Comparison of ENCODE assay signal across 25 cellular contexts in the genomic region with DNA sequence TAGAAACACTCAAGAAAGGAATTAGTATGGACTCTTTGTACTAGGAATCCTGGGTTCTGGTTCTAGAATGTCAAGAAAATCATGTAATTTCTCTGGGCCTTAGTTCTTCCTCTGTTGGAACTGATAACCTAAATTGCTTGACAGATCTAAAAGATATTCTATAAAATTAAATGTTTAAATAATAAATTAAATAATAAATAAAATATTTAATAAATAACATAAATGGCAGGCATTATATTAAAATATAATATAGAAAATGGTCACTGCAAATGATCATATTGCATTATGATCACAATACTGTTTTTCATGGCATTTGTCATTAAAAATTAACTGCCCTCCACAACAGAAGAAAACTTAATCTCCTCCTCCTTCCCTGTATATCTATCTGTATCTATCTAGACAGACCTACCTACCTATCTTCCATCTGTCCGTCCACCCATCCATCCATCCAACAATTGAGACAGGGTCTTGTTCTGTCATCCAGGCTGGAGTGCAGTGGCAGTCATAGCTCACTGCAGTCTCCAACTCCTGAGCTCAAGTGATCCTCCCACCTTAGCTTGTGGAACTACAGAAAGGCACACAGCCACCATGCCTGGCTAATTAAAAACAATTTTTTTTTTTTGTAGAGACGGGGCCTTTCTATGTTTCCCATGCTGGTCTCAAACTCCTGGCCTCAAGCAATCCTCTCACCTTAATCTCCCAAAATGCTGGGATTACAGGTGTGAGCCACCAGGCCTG. TPM values are rescaled to one million over a fixed set of nuclear protein-coding genes. Genes with fewer than 3 reads are reported as not detected.
DNase-seq lines count a peak whose midpoint lies in the region; ATAC-seq, FAIRE-seq and TF ChIP-seq lines count a peak whose summit lies in the region.
"Had no signal": no experiment of that assay in that cellular context is flagged by ENCODE, and none has a peak within 500 bp of the region (broad histone marks: within the 10 kb centered on the region; RNA-seq: fewer than 3 reads in every experiment).

No MANE protein-coding gene starts in this region.

- H4K20me1 ChIP-seq in HepG2 (ENCODE audit: insufficient read depth, low read length) = 0 out of 2 replicates have a peak, but pooled peaks cover 2% of the 10 kb centered on the region
- peaks cover 71% of the 10 kb centered on the region for H4K20me1 ChIP-seq in GM23338 (replicated peaks; ENCODE audit: insufficient read depth)

- no peaks in the 10 kb centered on the region for H3K9me2 ChIP-seq in GM23338 (ENCODE audit: insufficient read depth)

- H3K23ac ChIP-seq in trophoblast cell (ENCODE audit: low read length) = no peak overlapping the region

- no peak overlapping the region for H4K8ac ChIP-seq in trophoblast cell (ENCODE audit: low read depth, low read length)

- peaks cover 2% of the 10 kb centered on the region; the same call in 2 of the 3 replicates for H3K4me1 Mint-ChIP-seq in GM23338
- H3K4me1 Mint-ChIP-seq in activated T-helper 2 cell treated with anti-CD3 and anti-CD28 coated beads, Interferon-gamma antibody, Interleukin-2, Interleukin-4, amounts not matched to agents 10 μg/mL and 5 μg/mL and 100 μg/mL, durations not matched to agents 14 hours and 24 hours and 36 hours (ENCODE audit: low read depth) = peaks cover 31% of the 10 kb centered on the region

- intact Hi-C loops in HepG2 (cut with micrococcal nuclease; ENCODE audit: unreplicated experiment) (no loop called here), right lobe of liver (cut with DNase I) (no loop called here)
- intact Hi-C loops in activated T-helper 2 cell treated with anti-CD3 and anti-CD28 coated beads, Interferon-gamma antibody, Interleukin-2, Interleukin-4, amounts not matched to agents 10 μg/mL and 5 μg/mL and 100 μg/mL, durations not matched to agents 14 hours and 24 hours and 36 hours (cut with micrococcal nuclease) = no loop called here

- 89% methylated on average over 2 of the region's 2 CpGs for WGBS in HepG2 (ENCODE audit: low lambda C conversion rate)
- WGBS in right lobe of liver (ENCODE audit: insufficient coverage, low coverage, low lambda C conversion rate, missing lambda C conversion rate) = 96% methylated on average over 2 of the region's 2 CpGs
- no CpG with 5 or more reads among the region's 2 CpGs for WGBS in trophoblast cell (ENCODE audit: extremely low coverage, insufficient coverage, insufficient read length)

- no peaks in the 10 kb centered on the region for H3K27me3 ChIP-seq in HepG2 (ENCODE audit: control insufficient read depth in 1 of 2, insufficient read depth in 2 of 2, low read length in 2 of 2)
- no peaks in the 10 kb centered on the region for H3K27me3 ChIP-seq in right lobe of liver
- no peaks in the 10 kb centered on the region for H3K27me3 ChIP-seq in GM23338 (ENCODE audit: insufficient read depth)
- no peaks in the 10 kb centered on the region for H3K27me3 ChIP-seq in trophoblast cell (ENCODE audit: insufficient read depth, low read length)
- H3K27me3 ChIP-seq: adrenal gland, gastroesophageal sphincter, hepatocyte, transverse colon had no signal

- DNase-seq in HepG2 (ENCODE audit: low spot score) (no peak), right lobe of liver (no peak), GM23338 (ENCODE audit: low spot score) (no peak), trophoblast cell (no peak), CD1c-positive myeloid dendritic cell (ENCODE audit: extremely low spot score) (no peak), coronary artery (ENCODE audit: low spot score) (no peak)
- no peak for DNase-seq in activated T-helper 2 cell treated with anti-CD3 and anti-CD28 coated beads, Interferon-gamma antibody, Interleukin-2, Interleukin-4, amounts not matched to agents 10 μg/mL and 5 μg/mL and 100 μg/mL, durations not matched to agents 14 hours and 24 hours and 36 hours (ENCODE audit: low spot score)
- DNase-seq: activated CD4-positive, alpha-beta T cell treated with anti-CD3 and anti-CD28 coated beads for 48 hours; activated T-cell treated with anti-CD3 and anti-CD28 coated beads, Interleukin-2, amount 50 U/mL, for 48 hours; CD4-positive, CD25-positive, alpha-beta regulatory T cell; KBM-7; lower lobe of right lung; NCI-H1092; NCI-H187; NCI-H446 treated with DMSO at 0.1 percent for 48 hours; nephron progenitor cell; NK-92 treated with Interleukin-12 subunit alpha and Interleukin-12 subunit beta, amount 100 ng/mL, for 24 hours; Right ventricle myocardium superior; stimulated activated CD4-positive, alpha-beta T cell treated with anti-CD3 and anti-CD28 coated beads, Interleukin-4, amount 100 ng/mL, for 24 hours; transverse colon had no signal

- no peak for TF ChIP-seq POLR2A in HepG2 (IDR thresholded peaks at IDR 0.05; ENCODE audit: insufficient read depth in 1 of 2, low read depth in 2 of 2, low read length in 2 of 2)
- TF ChIP-seq POLR2A in right lobe of liver (IDR thresholded peaks at IDR 0.05) = no peak

- POLR2A ChIA-PET in HepG2 (lab: Yijun Ruan, JAX) = no interaction called here

- FAIRE-seq in HepG2 (lab: Jason Lieb, UNC) = no peak
- FAIRE-seq: GM18507, GM19239 had no signal

- no peak overlapping the region for H3K27ac Mint-ChIP-seq in GM23338
- peak overlapping the region; percentile 44 for H3K27ac Mint-ChIP-seq in activated T-helper 2 cell treated with anti-CD3 and anti-CD28 coated beads, Interferon-gamma antibody, Interleukin-2, Interleukin-4, amounts not matched to agents 10 μg/mL and 5 μg/mL and 100 μg/mL, durations not matched to agents 14 hours and 24 hours and 36 hours
- H3K27ac Mint-ChIP-seq: nephron progenitor cell had no signal

- H3K79me1 ChIP-seq in trophoblast cell (ENCODE audit: low read length) = no peaks in the 10 kb centered on the region

- no peak overlapping the region for H3K14ac ChIP-seq in trophoblast cell (ENCODE audit: low read length)

- no peaks in the 10 kb centered on the region for H3K9me3 Mint-ChIP-seq in GM23338
- no peaks in the 10 kb centered on the region for H3K9me3 Mint-ChIP-seq in activated T-helper 2 cell treated with anti-CD3 and anti-CD28 coated beads, Interferon-gamma antibody, Interleukin-2, Interleukin-4, amounts not matched to agents 10 μg/mL and 5 μg/mL and 100 μg/mL, durations not matched to agents 14 hours and 24 hours and 36 hours
- H3K9me3 Mint-ChIP-seq: CD4-positive, CD25-positive, alpha-beta regulatory T cell had no signal

- peaks cover 44% of the 10 kb centered on the region for H3K79me2 ChIP-seq in HepG2 (ENCODE audit: insufficient read depth, low read length)
- H3K79me2 ChIP-seq in GM23338 (replicated peaks; ENCODE audit: insufficient read depth) = peaks cover 100% of the 10 kb centered on the region
- peaks cover 6% of the 10 kb centered on the region for H3K79me2 ChIP-seq in trophoblast cell (ENCODE audit: control insufficient read depth, insufficient read depth, low read length, poor library complexity)

- ATAC-seq in HepG2 = peak; percentile 36; the same call in 1 of the 3 replicates
- no peak for ATAC-seq in right lobe of liver
- ATAC-seq in GM23338 = no peak
- ATAC-seq: gastroesophageal sphincter, lower lobe of right lung had no signal

- H3K4me1 ChIP-seq in HepG2 (ENCODE audit: insufficient read depth, low read length) (peaks cover 20% of the 10 kb centered on the region), right lobe of liver (peaks cover 0 to 37% (median 4%) of the 10 kb centered on the region in 4 donors), GM23338 (ENCODE audit: insufficient read depth) (no peaks in the 10 kb centered on the region; the same call in 1 of the 2 replicates), trophoblast cell (ENCODE audit: control insufficient read depth in 1 of 2, insufficient read depth in 2 of 2, low read length in 2 of 2) (no peaks in the 10 kb centered on the region)

- H3K4ac ChIP-seq in trophoblast cell (ENCODE audit: low read depth, low read length) = peak overlapping the region; percentile 57

- no peak overlapping the region for H3K9ac ChIP-seq in HepG2 (ENCODE audit: insufficient read depth, low read depth, low read length)
- no peak overlapping the region for H3K9ac ChIP-seq in trophoblast cell (ENCODE audit: low read length)

- no peak overlapping the region for H2AK5ac ChIP-seq in trophoblast cell (ENCODE audit: low read length)

- TF ChIP-seq CTCF in HepG2 (CRISPR knock-in tag; IDR thresholded peaks at IDR 0.05) (no peak), right lobe of liver (IDR thresholded peaks at IDR 0.05) (no peak), GM23338 (conservative IDR thresholded peaks at IDR 0.05; ENCODE audit: low read depth in 2 of 2) (no peak), coronary artery (IDR thresholded peaks at IDR 0.05) (no peak)

- BruUV-seq in HepG2 (replicated peaks; lab: Mats Ljungman, UMichigan) = no TSS peak

- TF ChIP-seq EP300 in HepG2 (IDR thresholded peaks at IDR 0.05; ENCODE audit: low read depth in 2 of 2, low read length in 2 of 2) = no peak
- no peak for TF ChIP-seq EP300 in HepG2 (CRISPR knock-in tag; IDR thresholded peaks at IDR 0.05; ENCODE audit: borderline replicate concordance)

- TF ChIP-seq RAD21 in HepG2 (CRISPR knock-in tag; IDR thresholded peaks at IDR 0.05) = no peak

- H2BK12ac ChIP-seq in trophoblast cell (ENCODE audit: low read length) = no peak overlapping the region

- H3K4me3 ChIP-seq in HepG2 (replicated peaks in 1 of 3; ENCODE audit: insufficient read depth in 1 of 3, low read depth in 2 of 3, low read length in 3 of 3) (no peak overlapping the region), right lobe of liver (no peak overlapping the region), GM23338 (no peak overlapping the region), trophoblast cell (ENCODE audit: low read depth, low read length) (no peak overlapping the region), coronary artery (no peak overlapping the region)
- H3K4me3 ChIP-seq: adrenal gland, gastroesophageal sphincter, hepatocyte, lower lobe of right lung, transverse colon had no signal

- H3F3A ChIP-seq in GM23338 (replicated peaks; ENCODE audit: low read depth) = no peaks in the 10 kb centered on the region

- no peak overlapping the region for H3K27ac ChIP-seq in HepG2 (ENCODE audit: extremely low read length, insufficient read depth, low read length)
- H3K27ac ChIP-seq in right lobe of liver = no peak overlapping the region
- H3K27ac ChIP-seq in GM23338 (ENCODE audit: low read depth) = peak overlapping the region; percentile 3; the same call in 1 of the 2 replicates
- H3K27ac ChIP-seq in trophoblast cell (ENCODE audit: low read depth, low read length) = no peak overlapping the region
- no peak overlapping the region for H3K27ac ChIP-seq in coronary artery
- H3K27ac ChIP-seq: gastroesophageal sphincter, hepatocyte, lower lobe of right lung, transverse colon had no signal

- H3K9me3 ChIP-seq in HepG2 (ENCODE audit: low read length) = no peaks in the 10 kb centered on the region
- no peaks in the 10 kb centered on the region for H3K9me3 ChIP-seq in right lobe of liver
- no peaks in the 10 kb centered on the region for H3K9me3 ChIP-seq in trophoblast cell (ENCODE audit: insufficient read depth, low read depth, low read length)
- H3K9me3 ChIP-seq: adrenal gland, gastroesophageal sphincter, lower lobe of right lung, transverse colon had no signal

- CTCF ChIA-PET in HepG2 (lab: Yijun Ruan, JAX; ENCODE audit: low intra/inter-chr PET ratio, low total read pairs) = no interaction called here

- in situ Hi-C loops in HepG2 (cut with HindIII; ENCODE audit: extremely low pct_ligation_motif_present, low pct_unique_long_range_greater_than_20kb) = no loop called here

- no peak overlapping the region for H2BK5ac ChIP-seq in trophoblast cell (ENCODE audit: low read depth, low read length, poor library complexity)

- peaks cover 52% of the 10 kb centered on the region for H3K36me3 Mint-ChIP-seq in GM23338 (ENCODE audit: low read depth)
- peaks cover 54% of the 10 kb centered on the region for H3K36me3 Mint-ChIP-seq in activated T-helper 2 cell treated with anti-CD3 and anti-CD28 coated beads, Interferon-gamma antibody, Interleukin-2, Interleukin-4, amounts not matched to agents 10 μg/mL and 5 μg/mL and 100 μg/mL, durations not matched to agents 14 hours and 24 hours and 36 hours (ENCODE audit: low read depth)
- H3K36me3 Mint-ChIP-seq: CD4-positive, CD25-positive, alpha-beta regulatory T cell had no signal

- H4K12ac ChIP-seq in trophoblast cell (ENCODE audit: low read depth, low read length) = no peak overlapping the region

- H3K4me2 ChIP-seq in HepG2 (ENCODE audit: low read depth, low read length) = no peak overlapping the region
- no peak overlapping the region for H3K4me2 ChIP-seq in GM23338
- no peak overlapping the region for H3K4me2 ChIP-seq in trophoblast cell (ENCODE audit: low read length)
- H3K4me2 ChIP-seq: hepatocyte had no signal

- no peak overlapping the region for H3K18ac ChIP-seq in trophoblast cell (ENCODE audit: low read length)

- H3K4me3 Mint-ChIP-seq in GM23338 = no peak overlapping the region
- H3K4me3 Mint-ChIP-seq in activated T-helper 2 cell treated with anti-CD3 and anti-CD28 coated beads, Interferon-gamma antibody, Interleukin-2, Interleukin-4, amounts not matched to agents 10 μg/mL and 5 μg/mL and 100 μg/mL, durations not matched to agents 14 hours and 24 hours and 36 hours (ENCODE audit: low read depth) = no peak overlapping the region
- H3K4me3 Mint-ChIP-seq: CD4-positive, CD25-positive, alpha-beta regulatory T cell; nephron progenitor cell had no signal

- H4K91ac ChIP-seq in trophoblast cell (ENCODE audit: low read depth, low read length) = no peak overlapping the region

- H2AFZ ChIP-seq in HepG2 (ENCODE audit: low read length) (no peak overlapping the region), GM23338 (no peak overlapping the region), trophoblast cell (ENCODE audit: insufficient read depth, low read length, poor library complexity) (no peak overlapping the region)
- H2AFZ ChIP-seq: hepatocyte had no signal

- no peak overlapping the region for H2BK120ac ChIP-seq in trophoblast cell (ENCODE audit: insufficient read depth, low read length, poor library complexity)

- H3K27me3 Mint-ChIP-seq in GM23338 (ENCODE audit: insufficient read depth, low read depth, poor library complexity) = peaks cover 4% of the 10 kb centered on the region
- H3K27me3 Mint-ChIP-seq in activated T-helper 2 cell treated with anti-CD3 and anti-CD28 coated beads, Interferon-gamma antibody, Interleukin-2, Interleukin-4, amounts not matched to agents 10 μg/mL and 5 μg/mL and 100 μg/mL, durations not matched to agents 14 hours and 24 hours and 36 hours (ENCODE audit: low read depth) = no peaks in the 10 kb centered on the region
- H3K27me3 Mint-ChIP-seq: CD4-positive, CD25-positive, alpha-beta regulatory T cell had no signal

- H3K36me3 ChIP-seq in HepG2 (replicated peaks in 1 of 2; ENCODE audit: control insufficient read depth in 1 of 2, insufficient read depth in 2 of 2, low read length in 2 of 2) (peaks cover 0 to 11% of the 10 kb centered on the region in 2 experiments; a peak in 2 of 5 replicates), right lobe of liver (no peaks in the 10 kb centered on the region), GM23338 (ENCODE audit: insufficient read depth) (no peaks in the 10 kb centered on the region), trophoblast cell (ENCODE audit: control insufficient read depth in 1 of 2, insufficient read depth in 2 of 2, low read length in 2 of 2) (peaks cover 4 to 16% of the 10 kb centered on the region in 2 experiments)

RNA-seq across cellular contexts. Expression of a gene that starts 16.4 kb away (rescaled TPM):
- total RNA-seq in HepG2 (2016; rRNA removed; fragmentation: Illumina TruSeq; extraction: Trizol) (117 and 194 TPM in 2 replicates), right lobe of liver (10 to 100 TPM; 32.8 to 91.1 (median 68.6) TPM)
- 10.3 and 15.8 TPM in 2 replicates for total RNA-seq in HepG2 (2016; cell fraction: cytosol; rRNA removed; fragmentation: Illumina TruSeq; extraction: Trizol; ENCODE audit: low read depth)
- 125 and 160 TPM in 2 replicates for total RNA-seq in HepG2 (2016; cell fraction: insoluble cytoplasmic fraction; rRNA removed; fragmentation: Illumina TruSeq; extraction: Trizol)
- total RNA-seq in HepG2 (2016; cell fraction: membrane; rRNA removed; fragmentation: Illumina TruSeq; extraction: Trizol) = 40.1 and 45.8 TPM in 2 replicates
- total RNA-seq in HepG2 (2016; cell fraction: nucleus; rRNA removed; fragmentation: Illumina TruSeq; extraction: Trizol) = 67.8 and 73.8 TPM in 2 replicates
- polyA plus RNA-seq in HepG2 (2011; rRNA removed) (25.1 and 35.5 TPM in 2 replicates), GM23338 (2016; fragmentation: Nextera tagmentation; extraction: Ambion mirVana) (239 and 255 TPM in 2 replicates)
- polyA plus RNA-seq in HepG2 (2011; cell fraction: cytosol; rRNA removed) = 14.2 and 24.0 TPM in 2 replicates
- polyA plus RNA-seq in HepG2 (2011; cell fraction: nucleus; rRNA removed) = 8.7 and 10.8 TPM in 2 replicates
- polyA plus RNA-seq in HepG2 (2012) = 32.7 and 70.0 TPM in 2 replicates
- polyA plus RNA-seq in HepG2 (2016; cell fraction: cytosol; fragmentation: Illumina TruSeq; extraction: Trizol; ENCODE audit: low read depth) = 15.9 and 27.1 TPM in 2 replicates
- 186 and 191 TPM in 2 replicates for polyA plus RNA-seq in HepG2 (2016; cell fraction: insoluble cytoplasmic fraction; fragmentation: Illumina TruSeq; extraction: Trizol; ENCODE audit: low read depth)
- polyA plus RNA-seq in HepG2 (2016; cell fraction: membrane; fragmentation: Illumina TruSeq; extraction: Trizol; ENCODE audit: low read depth) = 54.3 and 56.5 TPM in 2 replicates
- 84.6 and 113 TPM in 2 replicates for polyA plus RNA-seq in HepG2 (2016; cell fraction: nucleus; fragmentation: Illumina TruSeq; extraction: Trizol; ENCODE audit: insufficient read depth, low read depth)
- 54.5 and 133 TPM in 2 replicates for polyA minus RNA-seq in HepG2 (2011; rRNA and poly(A)+ RNA removed; ENCODE audit: low replicate concordance)
- polyA minus RNA-seq in HepG2 (2011; cell fraction: cytosol; rRNA and poly(A)+ RNA removed) = 45.1 and 46.0 TPM in 2 replicates
- 41.1 and 52.6 TPM in 2 replicates for polyA minus RNA-seq in HepG2 (2011; cell fraction: nucleus; rRNA and poly(A)+ RNA removed)
- 296 and 307 TPM in 2 replicates for total RNA-seq in GM23338 (2014; rRNA removed; shearing (Covaris generic))
- 176 and 180 TPM in 2 replicates for total RNA-seq in activated T-helper 2 cell treated with anti-CD3 and anti-CD28 coated beads, Interferon-gamma antibody, Interleukin-2, Interleukin-4, amounts not matched to agents 10 μg/mL and 5 μg/mL and 100 μg/mL, durations not matched to agents 14 hours and 24 hours and 36 hours
- 151 and 162 TPM in 2 replicates for polyA plus RNA-seq in trophoblast cell (2013)

RNA-seq across cellular contexts. Expression of a gene that starts 41.7 kb away (rescaled TPM):
- total RNA-seq in HepG2 (2016; rRNA removed; fragmentation: Illumina TruSeq; extraction: Trizol) = 10.1 and 13.1 TPM in 2 replicates
- total RNA-seq in HepG2 (2016; cell fraction: cytosol; rRNA removed; fragmentation: Illumina TruSeq; extraction: Trizol; ENCODE audit: low read depth) = 2.2 and 3.1 TPM in 2 replicates
- total RNA-seq in HepG2 (2016; cell fraction: insoluble cytoplasmic fraction; rRNA removed; fragmentation: Illumina TruSeq; extraction: Trizol) = 10.3 and 12.9 TPM in 2 replicates
- total RNA-seq in HepG2 (2016; cell fraction: membrane; rRNA removed; fragmentation: Illumina TruSeq; extraction: Trizol) = 5.6 and 7.8 TPM in 2 replicates
- total RNA-seq in HepG2 (2016; cell fraction: nucleus; rRNA removed; fragmentation: Illumina TruSeq; extraction: Trizol) = 4.6 and 6.6 TPM in 2 replicates
- 8.7 and 10.0 TPM in 2 replicates for polyA plus RNA-seq in HepG2 (2011; rRNA removed)
- polyA plus RNA-seq in HepG2 (2011; cell fraction: cytosol; rRNA removed) = 6.9 and 9.3 TPM in 2 replicates
- 4.6 and 5.0 TPM in 2 replicates for polyA plus RNA-seq in HepG2 (2011; cell fraction: nucleus; rRNA removed)
- polyA plus RNA-seq in HepG2 (2012) = 8.7 TPM in 2 replicates
- polyA plus RNA-seq in HepG2 (2016; cell fraction: cytosol; fragmentation: Illumina TruSeq; extraction: Trizol; ENCODE audit: low read depth) = 1.3 and 1.8 TPM in 2 replicates
- polyA plus RNA-seq in HepG2 (2016; cell fraction: insoluble cytoplasmic fraction; fragmentation: Illumina TruSeq; extraction: Trizol; ENCODE audit: low read depth) = 13.6 and 13.7 TPM in 2 replicates
- 4.8 TPM in 2 replicates for polyA plus RNA-seq in HepG2 (2016; cell fraction: membrane; fragmentation: Illumina TruSeq; extraction: Trizol; ENCODE audit: low read depth)
- polyA plus RNA-seq in HepG2 (2016; cell fraction: nucleus; fragmentation: Illumina TruSeq; extraction: Trizol; ENCODE audit: insufficient read depth, low read depth) = 10.6 and 12.0 TPM in 2 replicates
- polyA minus RNA-seq in HepG2 (2011; rRNA and poly(A)+ RNA removed; ENCODE audit: low replicate concordance) = 6.1 and 20.5 TPM in 2 replicates
- polyA minus RNA-seq in HepG2 (2011; cell fraction: cytosol; rRNA and poly(A)+ RNA removed) = 4.6 and 5.8 TPM in 2 replicates
- 3.3 and 3.6 TPM in 2 replicates for polyA minus RNA-seq in HepG2 (2011; cell fraction: nucleus; rRNA and poly(A)+ RNA removed)
- 10 to 100 TPM; 16.4 to 26.8 (median 21.2) TPM for total RNA-seq in right lobe of liver
- 9.1 and 14.8 TPM in 2 replicates for total RNA-seq in GM23338 (2014; rRNA removed; shearing (Covaris generic))
- 6.4 and 7.1 TPM in 2 replicates for polyA plus RNA-seq in GM23338 (2016; fragmentation: Nextera tagmentation; extraction: Ambion mirVana)
- 26.2 and 26.7 TPM in 2 replicates for total RNA-seq in activated T-helper 2 cell treated with anti-CD3 and anti-CD28 coated beads, Interferon-gamma antibody, Interleukin-2, Interleukin-4, amounts not matched to agents 10 μg/mL and 5 μg/mL and 100 μg/mL, durations not matched to agents 14 hours and 24 hours and 36 hours
- 1.4 and 1.6 TPM in 2 replicates for polyA plus RNA-seq in trophoblast cell (2013)

RNA-seq across cellular contexts. Expression of a gene that starts 53.3 kb away (rescaled TPM):
- 1.9 and 3.4 TPM in 2 replicates for total RNA-seq in HepG2 (2016; rRNA removed; fragmentation: Illumina TruSeq; extraction: Trizol)
- 0.97 and 1.2 TPM in 2 replicates for total RNA-seq in HepG2 (2016; cell fraction: cytosol; rRNA removed; fragmentation: Illumina TruSeq; extraction: Trizol; ENCODE audit: low read depth)
- 1.8 and 4.0 TPM in 2 replicates for total RNA-seq in HepG2 (2016; cell fraction: insoluble cytoplasmic fraction; rRNA removed; fragmentation: Illumina TruSeq; extraction: Trizol)
- 2.7 and 3.3 TPM in 2 replicates for total RNA-seq in HepG2 (2016; cell fraction: membrane; rRNA removed; fragmentation: Illumina TruSeq; extraction: Trizol)
- total RNA-seq in HepG2 (2016; cell fraction: nucleus; rRNA removed; fragmentation: Illumina TruSeq; extraction: Trizol) = 2.3 and 3.7 TPM in 2 replicates
- 4.1 and 7.3 TPM in 2 replicates for polyA plus RNA-seq in HepG2 (2011; rRNA removed)
- polyA plus RNA-seq in HepG2 (2011; cell fraction: cytosol; rRNA removed) = 4.4 TPM in 2 replicates
- polyA plus RNA-seq in HepG2 (2011; cell fraction: nucleus; rRNA removed) = 7.3 and 8.6 TPM in 2 replicates
- polyA plus RNA-seq in HepG2 (2012) = 4.0 and 4.7 TPM in 2 replicates
- 0.65 and 0.73 TPM in 2 replicates for polyA plus RNA-seq in HepG2 (2016; cell fraction: cytosol; fragmentation: Illumina TruSeq; extraction: Trizol; ENCODE audit: low read depth)
- 2.0 and 2.1 TPM in 2 replicates for polyA plus RNA-seq in HepG2 (2016; cell fraction: insoluble cytoplasmic fraction; fragmentation: Illumina TruSeq; extraction: Trizol; ENCODE audit: low read depth)
- polyA plus RNA-seq in HepG2 (2016; cell fraction: membrane; fragmentation: Illumina TruSeq; extraction: Trizol; ENCODE audit: low read depth) = 2.1 TPM in 2 replicates
- polyA plus RNA-seq in HepG2 (2016; cell fraction: nucleus; fragmentation: Illumina TruSeq; extraction: Trizol; ENCODE audit: insufficient read depth, low read depth) = 5.1 and 6.0 TPM in 2 replicates
- 1.8 and 9.9 TPM in 2 replicates for polyA minus RNA-seq in HepG2 (2011; rRNA and poly(A)+ RNA removed; ENCODE audit: low replicate concordance)
- polyA minus RNA-seq in HepG2 (2011; cell fraction: cytosol; rRNA and poly(A)+ RNA removed) = 3.3 and 3.4 TPM in 2 replicates
- polyA minus RNA-seq in HepG2 (2011; cell fraction: nucleus; rRNA and poly(A)+ RNA removed) = 2.5 and 2.7 TPM in 2 replicates
- total RNA-seq in right lobe of liver = 10 to 100 TPM in 2 of 6 experiments, 1 to 10 TPM in 4; 6.9 to 27.0 (median 7.9) TPM
- total RNA-seq in GM23338 (2014; rRNA removed; shearing (Covaris generic)) = 14.4 and 16.0 TPM in 2 replicates
- polyA plus RNA-seq in GM23338 (2016; fragmentation: Nextera tagmentation; extraction: Ambion mirVana) = 4.6 and 4.7 TPM in 2 replicates
- total RNA-seq in activated T-helper 2 cell treated with anti-CD3 and anti-CD28 coated beads, Interferon-gamma antibody, Interleukin-2, Interleukin-4, amounts not matched to agents 10 μg/mL and 5 μg/mL and 100 μg/mL, durations not matched to agents 14 hours and 24 hours and 36 hours = 1.5 and 2.0 TPM in 2 replicates
- 1.7 and 1.8 TPM in 2 replicates for polyA plus RNA-seq in trophoblast cell (2013)
- polyA plus RNA-seq: CD4-positive, CD25-positive, alpha-beta regulatory T cell had no signal
